14 cellular contexts compared by ENCODE assay signal in genomic region chr12:130249376-130249775, GRCh38.
"Had no signal": no experiment of that assay in that cellular context is flagged by ENCODE, and none has a peak within 500 bp of the region (broad histone marks: within the 10 kb centered on the region; RNA-seq: fewer than 3 reads in every experiment).

No MANE protein-coding gene starts in this region.

- H3K4me1 ChIP-seq: left lung, parathyroid adenoma, sigmoid colon, spleen had no signal

- H3K36me3 ChIP-seq: left lung, sigmoid colon, spleen had no signal

- H3K27me3 Mint-ChIP-seq: naive B cell had no signal

- H3K4me3 ChIP-seq: left lung, sigmoid colon, spleen had no signal

- DNase-seq: activated CD4-positive, alpha-beta T cell treated with anti-CD3 and anti-CD28 coated beads for 48 hours; activated CD8-positive, alpha-beta memory T cell treated with anti-CD3 and anti-CD28 coated beads, Interleukin-2, amount 50 U/mL, for 4 hours; activated CD8-positive, alpha-beta T cell treated with anti-CD3 and anti-CD28 coated beads, Interleukin-2, amount 10 ng/mL, durations not matched to agents 7 days and 5 days; activated gamma-delta T cell; activated T-cell treated with anti-CD3 and anti-CD28 coated beads, Interleukin-2, amount 50 U/mL, for 72 hours; caudate nucleus; left lung; mammary epithelial cell; naive B cell; sigmoid colon; spleen; stimulated activated naive CD8-positive, alpha-beta T cell treated with anti-CD3 and anti-CD28 coated beads, Interleukin-15, amount 100 ng/mL, for 72 hours had no signal

- H3K9me3 ChIP-seq: left lung, sigmoid colon, spleen had no signal

- ATAC-seq: activated CD8-positive, alpha-beta T cell treated with anti-CD3 and anti-CD28 coated beads, Interleukin-2, amount 10 ng/mL, durations not matched to agents 7 days and 5 days; activated naive CD4-positive, alpha-beta T cell treated with anti-CD3 and anti-CD28 coated beads, Interleukin-2, amount 50 U/mL, for 72 hours; activated T-cell treated with anti-CD3 and anti-CD28 coated beads, Interleukin-2, amount 50 U/mL, for 72 hours; left lung; stimulated activated naive CD8-positive, alpha-beta T cell treated with anti-CD3 and anti-CD28 coated beads, Interleukin-15, amount 100 ng/mL, for 72 hours had no signal

- H3K4me1 Mint-ChIP-seq: naive B cell; stimulated activated naive CD8-positive, alpha-beta T cell treated with anti-CD3 and anti-CD28 coated beads, Interleukin-15, amount 100 ng/mL, for 72 hours had no signal

- H3K27ac ChIP-seq: left lung, parathyroid adenoma, sigmoid colon, spleen had no signal

- H3K27ac Mint-ChIP-seq: activated CD8-positive, alpha-beta T cell treated with anti-CD3 and anti-CD28 coated beads, Interleukin-2, amount 10 ng/mL, durations not matched to agents 7 days and 5 days; activated naive CD4-positive, alpha-beta T cell treated with anti-CD3 and anti-CD28 coated beads, Interleukin-2, amount 50 U/mL, for 72 hours; activated T-cell treated with anti-CD3 and anti-CD28 coated beads, Interleukin-2, amount 50 U/mL, for 72 hours; naive B cell; stimulated activated naive CD8-positive, alpha-beta T cell treated with anti-CD3 and anti-CD28 coated beads, Interleukin-15, amount 100 ng/mL, for 72 hours had no signal

- H3K27me3 ChIP-seq: sigmoid colon, spleen had no signal

- H3K36me3 Mint-ChIP-seq: naive B cell had no signal

- H3K4me3 Mint-ChIP-seq: activated CD8-positive, alpha-beta T cell treated with anti-CD3 and anti-CD28 coated beads, Interleukin-2, amount 10 ng/mL, durations not matched to agents 7 days and 5 days; activated T-cell treated with anti-CD3 and anti-CD28 coated beads, Interleukin-2, amount 50 U/mL, for 72 hours; naive B cell; stimulated activated naive CD8-positive, alpha-beta T cell treated with anti-CD3 and anti-CD28 coated beads, Interleukin-15, amount 100 ng/mL, for 72 hours had no signal
